ENCODE assay signal across 1 cellular context in genomic region chr1:6513296-6513928, GRCh38.
TF ChIP-seq lines count a peak whose summit lies in the region.

No MANE protein-coding gene starts in this region.

TF ChIP-seq in Ishikawa, 13 proteins besides CTCF, POLR2A, EP300 and RAD21 (continued from another document):
- TF ChIP-seq, protein P1, sequence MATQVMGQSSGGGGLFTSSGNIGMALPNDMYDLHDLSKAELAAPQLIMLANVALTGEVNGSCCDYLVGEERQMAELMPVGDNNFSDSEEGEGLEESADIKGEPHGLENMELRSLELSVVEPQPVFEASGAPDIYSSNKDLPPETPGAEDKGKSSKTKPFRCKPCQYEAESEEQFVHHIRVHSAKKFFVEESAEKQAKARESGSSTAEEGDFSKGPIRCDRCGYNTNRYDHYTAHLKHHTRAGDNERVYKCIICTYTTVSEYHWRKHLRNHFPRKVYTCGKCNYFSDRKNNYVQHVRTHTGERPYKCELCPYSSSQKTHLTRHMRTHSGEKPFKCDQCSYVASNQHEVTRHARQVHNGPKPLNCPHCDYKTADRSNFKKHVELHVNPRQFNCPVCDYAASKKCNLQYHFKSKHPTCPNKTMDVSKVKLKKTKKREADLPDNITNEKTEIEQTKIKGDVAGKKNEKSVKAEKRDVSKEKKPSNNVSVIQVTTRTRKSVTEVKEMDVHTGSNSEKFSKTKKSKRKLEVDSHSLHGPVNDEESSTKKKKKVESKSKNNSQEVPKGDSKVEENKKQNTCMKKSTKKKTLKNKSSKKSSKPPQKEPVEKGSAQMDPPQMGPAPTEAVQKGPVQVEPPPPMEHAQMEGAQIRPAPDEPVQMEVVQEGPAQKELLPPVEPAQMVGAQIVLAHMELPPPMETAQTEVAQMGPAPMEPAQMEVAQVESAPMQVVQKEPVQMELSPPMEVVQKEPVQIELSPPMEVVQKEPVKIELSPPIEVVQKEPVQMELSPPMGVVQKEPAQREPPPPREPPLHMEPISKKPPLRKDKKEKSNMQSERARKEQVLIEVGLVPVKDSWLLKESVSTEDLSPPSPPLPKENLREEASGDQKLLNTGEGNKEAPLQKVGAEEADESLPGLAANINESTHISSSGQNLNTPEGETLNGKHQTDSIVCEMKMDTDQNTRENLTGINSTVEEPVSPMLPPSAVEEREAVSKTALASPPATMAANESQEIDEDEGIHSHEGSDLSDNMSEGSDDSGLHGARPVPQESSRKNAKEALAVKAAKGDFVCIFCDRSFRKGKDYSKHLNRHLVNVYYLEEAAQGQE (IDR thresholded peaks at IDR 0.05; ENCODE audit: low read depth): no peak
- no peak for TF ChIP-seq CEBPB (IDR thresholded peaks at IDR 0.05)
- no peak for TF ChIP-seq TAF1 (IDR thresholded peaks at IDR 0.05; ENCODE audit: low read depth)
- TF ChIP-seq YY1 (IDR thresholded peaks at IDR 0.05; ENCODE audit: low read depth): no peak
- TF ChIP-seq, protein P2, sequence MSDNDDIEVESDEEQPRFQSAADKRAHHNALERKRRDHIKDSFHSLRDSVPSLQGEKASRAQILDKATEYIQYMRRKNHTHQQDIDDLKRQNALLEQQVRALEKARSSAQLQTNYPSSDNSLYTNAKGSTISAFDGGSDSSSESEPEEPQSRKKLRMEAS (IDR thresholded peaks at IDR 0.05): no peak
- no peak for TF ChIP-seq NFIC (IDR thresholded peaks at IDR 0.05)
- TF ChIP-seq TEAD4 (IDR thresholded peaks at IDR 0.05): peak; percentile 32; the same call in 1 of the 2 replicates
- no peak for TF ChIP-seq ZBTB7A (IDR thresholded peaks at IDR 0.05; ENCODE audit: low read depth)
